10 cellular contexts compared by ENCODE assay signal in genomic region chr1:197915217-197915616, GRCh38. TPM values are rescaled to one million over a fixed set of nuclear protein-coding genes. Genes with fewer than 3 reads are reported as not detected.
DNase-seq lines count a peak whose midpoint lies in the region; ATAC-seq and TF ChIP-seq lines count a peak whose summit lies in the region.
"Had no signal": no experiment of that assay in that cellular context is flagged by ENCODE, and none has a peak within 500 bp of the region (broad histone marks: within the 10 kb centered on the region; RNA-seq: fewer than 3 reads in every experiment).

No MANE protein-coding gene starts in this region.

- no peaks in the 10 kb centered on the region for H3K36me3 ChIP-seq in SK-N-SH (replicated peaks in 1 of 2; ENCODE audit: control insufficient read depth in 1 of 2, insufficient read depth in 2 of 2, low read length in 1 of 2)
- no peaks in the 10 kb centered on the region for H3K36me3 ChIP-seq in HEK293 (ENCODE audit: control insufficient read depth in 2 of 2, insufficient read depth in 1 of 2, low read length in 2 of 2)
- H3K36me3 ChIP-seq in SU-DHL-6 (ENCODE audit: low read length) = no peaks in the 10 kb centered on the region
- H3K36me3 ChIP-seq in neural cell (ENCODE audit: insufficient read depth, low read length) = no peaks in the 10 kb centered on the region
- H3K36me3 ChIP-seq: suprapubic skin had no signal

- CTCF ChIA-PET in SK-N-SH (lab: Yijun Ruan, JAX) (interaction anchor here (0.6 to 5.1 kb wide), 20 partner anchors 8 to 549 kb away, joined by 3 to 46 read pairs (median 6); partner anchors contain the start of gene C1orf53), HEK293 (lab: Yijun Ruan, JAX) (interaction anchor here (0.6 to 2.9 kb wide), 14 partner anchors 9 to 1390 kb away, joined by 3 to 10 read pairs (median 3); no protein-coding TSS in a partner anchor)

- H3K27ac ChIP-seq in SK-N-SH (ENCODE audit: low read depth in 2 of 2, low read length in 1 of 2) (no peak overlapping the region), HEK293 (ENCODE audit: extremely low read depth, low read depth, low read length) (no peak overlapping the region), SU-DHL-6 (ENCODE audit: low read depth, low read length) (no peak overlapping the region), neural cell (ENCODE audit: low read length) (no peak overlapping the region)
- H3K27ac ChIP-seq: suprapubic skin had no signal

- no peak for TF ChIP-seq CTCF in SK-N-SH (IDR thresholded peaks at IDR 0.05)
- no peak for TF ChIP-seq CTCF in HEK293 (tag by site-specific recombination; IDR thresholded peaks at IDR 0.05)
- TF ChIP-seq CTCF in SU-DHL-6 (IDR thresholded peaks at IDR 0.05; ENCODE audit: insufficient read depth, low read length, poor library complexity, severe bottlenecking) = no peak
- no peak for TF ChIP-seq CTCF in neural cell (IDR thresholded peaks at IDR 0.05; ENCODE audit: poor library complexity, severe bottlenecking)

- H3K9me2 ChIP-seq in SK-N-SH = no peaks in the 10 kb centered on the region
- H3K9me2 ChIP-seq in SU-DHL-6 (replicated peaks; ENCODE audit: insufficient read depth, low read length) = no peaks in the 10 kb centered on the region
- H3K9me2 ChIP-seq in neural cell (ENCODE audit: insufficient read depth, low read length) = no peaks in the 10 kb centered on the region

- no peaks in the 10 kb centered on the region for H3K27me3 ChIP-seq in SK-N-SH (ENCODE audit: insufficient read depth)
- no peaks in the 10 kb centered on the region for H3K27me3 ChIP-seq in SU-DHL-6 (ENCODE audit: low read length)
- peaks cover 100% of the 10 kb centered on the region for H3K27me3 ChIP-seq in neural cell (ENCODE audit: insufficient read depth, low read depth, low read length)

- H4K20me1 ChIP-seq in SK-N-SH (ENCODE audit: insufficient read depth) (no peaks in the 10 kb centered on the region), SU-DHL-6 (ENCODE audit: low read depth, low read length) (no peaks in the 10 kb centered on the region), neural cell (ENCODE audit: insufficient read depth) (no peaks in the 10 kb centered on the region)

- no peaks in the 10 kb centered on the region for H3K9me3 ChIP-seq in SK-N-SH
- no peaks in the 10 kb centered on the region for H3K9me3 ChIP-seq in HEK293 (ENCODE audit: control insufficient read depth, insufficient read depth, low read depth, low read length)
- no peaks in the 10 kb centered on the region for H3K9me3 ChIP-seq in SU-DHL-6 (ENCODE audit: insufficient read depth, low read length)
- H3K9me3 ChIP-seq in neural cell (ENCODE audit: low read length) = no peaks in the 10 kb centered on the region
- H3K9me3 ChIP-seq: suprapubic skin had no signal

- H3K4me1 ChIP-seq in SK-N-SH (ENCODE audit: control insufficient read depth in 1 of 2, insufficient read depth in 2 of 2, low read depth in 1 of 2, low read length in 1 of 2) (peaks cover 0 to 34% of the 10 kb centered on the region in 2 experiments; a peak in 2 of 4 replicates), HEK293 (ENCODE audit: control insufficient read depth, insufficient read depth, low read length) (no peaks in the 10 kb centered on the region)

- peaks cover 25% of the 10 kb centered on the region for H3K79me2 ChIP-seq in SK-N-SH (ENCODE audit: insufficient read depth)
- H3K79me2 ChIP-seq in SU-DHL-6 (ENCODE audit: insufficient read depth, low read length) = no peaks in the 10 kb centered on the region
- no peaks in the 10 kb centered on the region for H3K79me2 ChIP-seq in neural cell (replicated peaks; ENCODE audit: insufficient read depth, low read length)

- H3K9ac ChIP-seq in SK-N-SH (no peak overlapping the region), SU-DHL-6 (ENCODE audit: low read length) (no peak overlapping the region), neural cell (ENCODE audit: low read length) (no peak overlapping the region)

- H2AFZ ChIP-seq in SK-N-SH (ENCODE audit: low read depth) = peak overlapping the region; percentile 97
- peak overlapping the region; percentile 47 for H2AFZ ChIP-seq in SU-DHL-6 (ENCODE audit: low read depth, low read length, severe bottlenecking)
- no peak overlapping the region for H2AFZ ChIP-seq in neural cell (ENCODE audit: low read depth, low read length)

- TF ChIP-seq RAD21 in SK-N-SH (IDR thresholded peaks at IDR 0.05; ENCODE audit: low read length) (no peak), neural cell (conservative IDR thresholded peaks at IDR 0.05) (no peak)

- ATAC-seq in SK-N-SH treated with all-trans-retinoic acid at 6 μM for 48 hours = no peak
- ATAC-seq in GM18909 (IDR thresholded peaks at IDR 0.05; ENCODE audit: poor library complexity, unreplicated experiment) = no peak

- peak overlapping the region; percentile 81 to 91 for H3K4me3 ChIP-seq in SK-N-SH (ENCODE audit: low read depth in 2 of 2, low read length in 1 of 2)
- H3K4me3 ChIP-seq in HEK293 (ENCODE audit: low read depth, low read length) = peak overlapping the region; percentile 45; the same call in 1 of the 2 replicates
- no peak overlapping the region for H3K4me3 ChIP-seq in SU-DHL-6 (ENCODE audit: insufficient read depth, low read length, poor library complexity, severe bottlenecking)
- H3K4me3 ChIP-seq in neural cell (ENCODE audit: low read length) = peak overlapping the region; percentile 61

- TF ChIP-seq EP300 in SK-N-SH (IDR thresholded peaks at IDR 0.05; ENCODE audit: borderline replicate concordance in 1 of 2, low read depth in 1 of 2, low read length in 1 of 2) = no peak
- TF ChIP-seq EP300 in neural cell (conservative IDR thresholded peaks at IDR 0.05; ENCODE audit: poor library complexity, severe bottlenecking) = no peak

- POLR2A ChIA-PET in SK-N-SH (lab: Yijun Ruan, JAX) = no interaction called here
- POLR2A ChIA-PET in HEK293 (lab: Yijun Ruan, JAX) = interaction anchor here (0.6 to 1.6 kb wide), 2 partner anchors 12 to 211 kb away, joined by 3 to 8 read pairs; partner anchors contain the start of gene C1orf53

- H3F3A ChIP-seq in SK-N-SH (replicated peaks; ENCODE audit: insufficient read depth) = peaks cover 6% of the 10 kb centered on the region
- no peaks in the 10 kb centered on the region for H3F3A ChIP-seq in SU-DHL-6 (ENCODE audit: insufficient read depth)
- H3F3A ChIP-seq in neural cell (ENCODE audit: insufficient read depth, low read length, poor library complexity, severe bottlenecking) = no peaks in the 10 kb centered on the region

- H3K4me2 ChIP-seq in SK-N-SH (peak overlapping the region; percentile 80), SU-DHL-6 (ENCODE audit: low read depth, low read length, poor library complexity, severe bottlenecking) (no peak overlapping the region), neural cell (ENCODE audit: low read length) (no peak overlapping the region)

- 5% methylated on average over 2 of the region's 2 CpGs for WGBS in SK-N-SH (ENCODE audit: low lambda C conversion rate)

- DNase-seq in SK-N-SH = peak; percentile 15
- DNase-seq in DMS79 (lab: John Stamatoyannopoulos, UW) = no peak
- no peak for DNase-seq in foreskin melanocyte
- DNase-seq: activated CD4-positive, alpha-beta memory T cell treated with anti-CD3 and anti-CD28 coated beads for 36 hours had no signal

TF ChIP-seq in SK-N-SH, 30 proteins besides CTCF, POLR2A, EP300 and RAD21:
- TF ChIP-seq TAF1 (IDR thresholded peaks at IDR 0.05; ENCODE audit: borderline replicate concordance, low read depth, low read length) (no peak), FOXM1 (IDR thresholded peaks at IDR 0.05; ENCODE audit: low read depth) (no peak), SIN3A (IDR thresholded peaks at IDR 0.05; ENCODE audit: borderline replicate concordance, low read depth, low read length) (no peak), YY1 (IDR thresholded peaks at IDR 0.05; ENCODE audit: low read depth) (no peak), NRF1 (IDR thresholded peaks at IDR 0.05; ENCODE audit: low read depth, low read length) (no peak)

TF ChIP-seq in SK-N-SH treated with all-trans-retinoic acid at 6 μM for 48 hours, 23 proteins besides CTCF, POLR2A, EP300 and RAD21 (continues in another document):
- TF ChIP-seq RARB (CRISPR knock-in tag; IDR thresholded peaks at IDR 0.05) = no peak
- no peak for TF ChIP-seq CSDC2 (CRISPR knock-in tag; IDR thresholded peaks at IDR 0.05)

TF ChIP-seq in HEK293, 187 proteins besides CTCF, POLR2A, EP300 and RAD21:
- TF ChIP-seq MEIS1 (CRISPR knock-in tag; IDR thresholded peaks at IDR 0.05; ENCODE audit: borderline replicate concordance) = no peak

TF ChIP-seq in neural cell, 6 proteins besides CTCF, POLR2A, EP300 and RAD21 (continues in another document):
- TF ChIP-seq TAF1 (IDR thresholded peaks at IDR 0.05; ENCODE audit: low read depth) = no peak
- no peak for TF ChIP-seq SMC3 (conservative IDR thresholded peaks at IDR 0.05; ENCODE audit: poor library complexity)
- TF ChIP-seq EZH2 (IDR thresholded peaks at IDR 0.05; ENCODE audit: borderline replicate concordance, insufficient read depth, low read length, poor library complexity, severe bottlenecking) = peak; percentile 57
- no peak for TF ChIP-seq POLR2AphosphoS5 (IDR thresholded peaks at IDR 0.05)
- TF ChIP-seq MXI1 (conservative IDR thresholded peaks at IDR 0.05; ENCODE audit: poor library complexity, severe bottlenecking) = no peak

RNA-seq across cellular contexts. Expression of gene LHX9, which starts 2.0 kb away (rescaled TPM):
- polyA plus RNA-seq in SK-N-SH (2012; rRNA removed) (7.3 and 8.1 TPM in 2 replicates), neural cell (0.37 and 1.3 TPM in 2 replicates)
- polyA plus RNA-seq in SK-N-SH (2012; cell fraction: cytosol; rRNA removed) = 4.1 and 5.6 TPM in 2 replicates
- 8.9 and 12.9 TPM in 2 replicates for polyA plus RNA-seq in SK-N-SH (2012; cell fraction: nucleus; rRNA removed)
- 0.69 and 2.2 TPM in 2 replicates for polyA minus RNA-seq in neural cell

RNA-seq across cellular contexts. Expression of gene C1orf53, which starts 12.8 kb away (rescaled TPM):
- polyA plus RNA-seq in SK-N-SH (2012; rRNA removed) (22.9 and 24.9 TPM in 2 replicates), neural cell (1.1 and 2.6 TPM in 2 replicates)
- 29.8 and 34.4 TPM in 2 replicates for polyA plus RNA-seq in SK-N-SH (2012; cell fraction: cytosol; rRNA removed)
- polyA plus RNA-seq in SK-N-SH (2012; cell fraction: nucleus; rRNA removed) = 7.0 and 12.2 TPM in 2 replicates
- polyA minus RNA-seq in neural cell = not detected in 2 replicates
